ENCODE assay signal across 11 cellular contexts in the genomic region with DNA sequence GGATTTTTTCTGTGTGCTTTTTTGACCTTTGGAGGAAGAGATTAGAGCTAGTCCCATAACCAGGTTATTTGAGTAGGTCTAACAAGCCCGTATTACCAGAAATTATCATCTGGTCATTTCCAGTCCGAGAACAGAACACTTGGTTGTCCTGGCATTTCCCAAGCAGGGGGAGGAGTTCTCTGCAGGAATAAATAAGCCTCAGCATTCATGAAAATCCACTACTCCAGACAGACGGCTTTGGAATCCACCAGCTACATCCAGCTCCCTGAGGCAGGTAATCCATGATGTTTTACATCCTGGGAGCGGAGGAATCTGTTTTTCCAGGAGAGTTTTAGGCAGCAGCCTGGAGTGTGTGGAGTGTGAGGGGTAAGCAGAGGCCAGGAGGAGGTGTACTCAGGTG. TPM values are rescaled to one million over a fixed set of nuclear protein-coding genes. Genes with fewer than 3 reads are reported as not detected.
A peak's percentile ranks its signal among the peaks of the same experiment; 100 is the strongest.
DNase-seq lines count a peak whose midpoint lies in the region; ATAC-seq and TF ChIP-seq lines count a peak whose summit lies in the region.
"Had no signal": no experiment of that assay in that cellular context is flagged by ENCODE, and none has a peak within 500 bp of the region (broad histone marks: within the 10 kb centered on the region; RNA-seq: fewer than 3 reads in every experiment).

Gene SERPINA3 (plus strand): TSS at position 218 of the 400 bp plus-strand sequence. CDS start 2,051 bp downstream, outside the sequence.

- H3K4me1 ChIP-seq in testis, result peaks cover 13% of the 10 kb centered on the region

- no peaks in the 10 kb centered on the region for H3K9me3 ChIP-seq in testis

- POLR2A ChIA-PET in RWPE1 (lab: Yijun Ruan, JAX; ENCODE audit: low non-redundant PET), result no interaction called here

- TF ChIP-seq POLR2A in testis (IDR thresholded peaks at IDR 0.05), result no peak

- H3K27ac ChIP-seq in RWPE1 (peak within 1 kb of the TSS; percentile 84), testis (no peak within 1 kb of the TSS)

- TF ChIP-seq CTCF in RWPE1 (conservative IDR thresholded peaks at IDR 0.05; ENCODE audit: low read depth) (no peak), testis (IDR thresholded peaks at IDR 0.05) (no peak)

- H3K36me3 ChIP-seq in testis (ENCODE audit: low read depth, missing control alignments), result no peaks in the 10 kb centered on the region

- intact Hi-C loops in testis (cut with DNase I; ENCODE audit: low total_unique reads), result no loop called here

- ATAC-seq in HG02938 (IDR thresholded peaks at IDR 0.05; ENCODE audit: unreplicated experiment) (no peak), GM19351 (IDR thresholded peaks at IDR 0.05; ENCODE audit: unreplicated experiment) (no peak), GM21447 (IDR thresholded peaks at IDR 0.05; ENCODE audit: unreplicated experiment) (no peak)

- DNase-seq in RWPE1 (ENCODE audit: low spot score) (no peak), fibroblast of peridontal ligament (ENCODE audit: extremely low read depth) (peak; percentile 8), mesenteric fat pad (ENCODE audit: low spot score) (no peak), testis (peak; percentile 57), NCI-H2171 treated with DMSO at 0.1 percent for 48 hours (lab: John Stamatoyannopoulos, UW) (no peak)
- DNase-seq: activated naive CD8-positive, alpha-beta T cell treated with anti-CD3 and anti-CD28 coated beads, Interleukin-2, amount 10 ng/mL, durations not matched to agents 7 days and 5 days; CD4-positive, alpha-beta memory T cell had no signal

- WGBS in testis, 2 donors, result 40 to 53% methylated on average over 4 of the region's 4 CpGs

- CTCF ChIA-PET in RWPE1 (lab: Yijun Ruan, JAX), result no interaction called here

- H3K4me3 ChIP-seq in testis, result no peak within 1 kb of the TSS

- no peaks in the 10 kb centered on the region for H3K27me3 ChIP-seq in testis

RNA-seq across cellular contexts. Expression of gene SERPINA3, which starts in this region (rescaled TPM):
- total RNA-seq in mesenteric fat pad (139 TPM), testis (100 to 1,000 TPM in 1 of 2 donors, 10 to 100 TPM in 1; 27.4 to 238 TPM)
- 28.2 TPM for polyA plus RNA-seq in testis (ENCODE audit: insufficient read depth, low read depth, low replicate concordance)
- total RNA-seq: activated naive CD8-positive, alpha-beta T cell treated with anti-CD3 and anti-CD28 coated beads, Interleukin-2, amount 10 ng/mL, durations not matched to agents 7 days and 5 days; CD4-positive, alpha-beta memory T cell; skeletal muscle tissue had no signal
- polyA plus RNA-seq: CD4-positive, alpha-beta memory T cell had no signal

Comparison
In these comparisons a context has a peak if more than half of its experiments do, and no peak if none do; other contexts are left out.
1. DNase-seq: peak in fibroblast of peridontal ligament (single experiment) and testis (single experiment); none in RWPE1 (single experiment), mesenteric fat pad (single experiment) and NCI-H2171 treated with DMSO at 0.1 percent for 48 hours (single experiment).